In the genomic region with DNA sequence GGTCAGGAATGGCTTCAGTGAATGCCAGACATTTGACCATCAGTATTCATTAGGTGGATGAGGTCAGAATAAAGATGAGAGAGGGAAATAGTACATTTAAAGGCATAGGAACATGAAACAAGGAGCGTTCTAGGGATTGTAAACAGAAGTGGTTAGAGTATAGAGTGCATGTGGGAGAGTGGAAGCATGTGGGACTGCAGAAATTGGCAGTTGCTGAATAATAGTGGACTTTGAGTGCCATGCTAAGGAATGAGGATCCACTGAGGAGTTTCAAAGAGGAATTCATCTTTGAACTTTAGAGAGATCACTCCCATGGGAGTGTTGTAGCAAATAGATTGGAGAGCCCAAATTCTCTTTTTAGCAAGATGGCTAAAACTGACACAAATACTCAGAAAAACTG, we compare ENCODE assay signal across 18 cellular contexts. TPM values are rescaled to one million over a fixed set of nuclear protein-coding genes. Genes with fewer than 3 reads are reported as not detected.
DNase-seq lines count a peak whose midpoint lies in the region; ATAC-seq, FAIRE-seq and TF ChIP-seq lines count a peak whose summit lies in the region.
"Had no signal": no experiment of that assay in that cellular context is flagged by ENCODE, and none has a peak within 500 bp of the region (broad histone marks: within the 10 kb centered on the region; RNA-seq: fewer than 3 reads in every experiment).

No MANE protein-coding gene starts in this region.

- peaks cover 30% of the 10 kb centered on the region for H3K4me1 Mint-ChIP-seq in endodermal cell

- no peak overlapping the region for H3K4me3 Mint-ChIP-seq in endodermal cell
- H3K4me3 Mint-ChIP-seq: CD4-positive, CD25-positive, alpha-beta regulatory T cell had no signal

- DNase-seq in HepG2 (ENCODE audit: low spot score) (peak; percentile 53), right lobe of liver (no peak), endodermal cell (no peak), trophoblast cell (peak in 1 of 2 donors; percentile 67), NCI-H524 (lab: John Stamatoyannopoulos, UW) (no peak), body of pancreas (no peak)
- DNase-seq: AML-193; CD4-positive, CD25-positive, alpha-beta regulatory T cell; DMS79; KBM-7 had no signal

- no peak overlapping the region for H2AFZ ChIP-seq in HepG2 (ENCODE audit: low read length)
- H2AFZ ChIP-seq in trophoblast cell (ENCODE audit: insufficient read depth, low read length, poor library complexity): no peak overlapping the region

- no peak for TF ChIP-seq CTCF in HepG2 (CRISPR knock-in tag; IDR thresholded peaks at IDR 0.05)
- TF ChIP-seq CTCF in right lobe of liver (IDR thresholded peaks at IDR 0.05): no peak
- TF ChIP-seq CTCF in endodermal cell (conservative IDR thresholded peaks at IDR 0.05): no peak
- no peak for TF ChIP-seq CTCF in body of pancreas (IDR thresholded peaks at IDR 0.05)

- peaks cover 6% of the 10 kb centered on the region for H3K9me3 Mint-ChIP-seq in endodermal cell

- H2BK5ac ChIP-seq in trophoblast cell (ENCODE audit: low read depth, low read length, poor library complexity): no peak overlapping the region

- H3K27ac ChIP-seq in HepG2 (ENCODE audit: extremely low read length, insufficient read depth, low read length): no peak overlapping the region
- no peak overlapping the region for H3K27ac ChIP-seq in right lobe of liver
- H3K27ac ChIP-seq in endodermal cell (ENCODE audit: low read depth, low read length): no peak overlapping the region
- H3K27ac ChIP-seq in trophoblast cell (ENCODE audit: low read depth, low read length): no peak overlapping the region
- no peak overlapping the region for H3K27ac ChIP-seq in body of pancreas
- H3K27ac ChIP-seq: 22Rv1, BLaER1, HL-60 had no signal

- H3K4me3 ChIP-seq in HepG2 (replicated peaks in 1 of 3; ENCODE audit: insufficient read depth in 1 of 3, low read depth in 2 of 3, low read length in 3 of 3) (no peak overlapping the region), right lobe of liver (no peak overlapping the region), endodermal cell (ENCODE audit: low read length) (peak overlapping the region; percentile 64), trophoblast cell (ENCODE audit: low read depth, low read length) (no peak overlapping the region), body of pancreas (no peak overlapping the region)
- H3K4me3 ChIP-seq: BLaER1, GM12878 had no signal

- no peak overlapping the region for H3K9ac ChIP-seq in HepG2 (ENCODE audit: insufficient read depth, low read depth, low read length)
- H3K9ac ChIP-seq in endodermal cell (ENCODE audit: extremely low read depth, low read length, poor library complexity, severe bottlenecking): no peak overlapping the region
- no peak overlapping the region for H3K9ac ChIP-seq in trophoblast cell (ENCODE audit: low read length)
- H3K9ac ChIP-seq: BLaER1 had no signal

- peaks cover 31% of the 10 kb centered on the region for H4K20me1 ChIP-seq in HepG2 (ENCODE audit: insufficient read depth, low read length)

- FAIRE-seq in HepG2 (lab: Jason Lieb, UNC): no peak
- FAIRE-seq: GM12878, GM18507, H54 had no signal

- intact Hi-C loops in HepG2 (cut with micrococcal nuclease; ENCODE audit: unreplicated experiment): no loop called here
- intact Hi-C loops in right lobe of liver (cut with DNase I): no loop called here
- intact Hi-C loops in body of pancreas (cut with DNase I): no loop called here

- H3K18ac ChIP-seq in trophoblast cell (ENCODE audit: low read length): no peak overlapping the region

- H3K27ac Mint-ChIP-seq in endodermal cell: no peak overlapping the region
- H3K27ac Mint-ChIP-seq: CD4-positive, CD25-positive, alpha-beta regulatory T cell had no signal

- peaks cover 47% of the 10 kb centered on the region for H3K79me2 ChIP-seq in HepG2 (ENCODE audit: insufficient read depth, low read length)
- H3K79me2 ChIP-seq in trophoblast cell (ENCODE audit: control insufficient read depth, insufficient read depth, low read length, poor library complexity): no peaks in the 10 kb centered on the region

- no peaks in the 10 kb centered on the region for H3K9me3 ChIP-seq in HepG2 (ENCODE audit: low read length)
- H3K9me3 ChIP-seq in right lobe of liver: no peaks in the 10 kb centered on the region
- no peaks in the 10 kb centered on the region for H3K9me3 ChIP-seq in endodermal cell (ENCODE audit: control insufficient read depth, low read length)
- no peaks in the 10 kb centered on the region for H3K9me3 ChIP-seq in trophoblast cell (ENCODE audit: insufficient read depth, low read depth, low read length)
- H3K9me3 ChIP-seq in body of pancreas: no peaks in the 10 kb centered on the region

- no peak overlapping the region for H3K4ac ChIP-seq in trophoblast cell (ENCODE audit: low read depth, low read length)

- H4K91ac ChIP-seq in trophoblast cell (ENCODE audit: low read depth, low read length): no peak overlapping the region

- no peak overlapping the region for H4K8ac ChIP-seq in trophoblast cell (ENCODE audit: low read depth, low read length)

- H3K36me3 Mint-ChIP-seq in endodermal cell (ENCODE audit: low read depth): peaks cover 7% of the 10 kb centered on the region

- no peaks in the 10 kb centered on the region for H3K27me3 ChIP-seq in HepG2 (ENCODE audit: control insufficient read depth in 1 of 2, insufficient read depth in 2 of 2, low read length in 2 of 2)
- no peaks in the 10 kb centered on the region for H3K27me3 ChIP-seq in right lobe of liver
- H3K27me3 ChIP-seq in endodermal cell (ENCODE audit: control insufficient read depth, insufficient read depth, low read length, poor library complexity, severe bottlenecking): no peaks in the 10 kb centered on the region
- H3K27me3 ChIP-seq in trophoblast cell (ENCODE audit: insufficient read depth, low read length): no peaks in the 10 kb centered on the region
- no peaks in the 10 kb centered on the region for H3K27me3 ChIP-seq in body of pancreas
- H3K27me3 ChIP-seq: BLaER1 had no signal

- ATAC-seq in HepG2 (peak; percentile 86), right lobe of liver (no peak), GM19328 (IDR thresholded peaks at IDR 0.05; ENCODE audit: unreplicated experiment) (no peak), body of pancreas (no peak)
- ATAC-seq: GM12878 had no signal

- no peak overlapping the region for H2BK12ac ChIP-seq in trophoblast cell (ENCODE audit: low read length)

- in situ Hi-C loops in HepG2 (cut with HindIII; ENCODE audit: extremely low pct_ligation_motif_present, low pct_unique_long_range_greater_than_20kb): no loop called here

- H3K14ac ChIP-seq in trophoblast cell (ENCODE audit: low read length): no peak overlapping the region

- H3K36me3 ChIP-seq in HepG2 (replicated peaks in 1 of 2; ENCODE audit: control insufficient read depth in 1 of 2, insufficient read depth in 2 of 2, low read length in 2 of 2) (no peaks in the 10 kb centered on the region), right lobe of liver (no peaks in the 10 kb centered on the region), endodermal cell (ENCODE audit: control insufficient read depth, insufficient read depth, low read length) (no peaks in the 10 kb centered on the region), trophoblast cell (ENCODE audit: control insufficient read depth in 1 of 2, insufficient read depth in 2 of 2, low read length in 2 of 2) (no peaks in the 10 kb centered on the region), body of pancreas (replicated peaks in 1 of 2; ENCODE audit: insufficient read depth in 1 of 2, low read depth in 2 of 2) (no peaks in the 10 kb centered on the region)

- peak overlapping the region; percentile 95 for H3K23ac ChIP-seq in trophoblast cell (ENCODE audit: low read length)

- H2AK5ac ChIP-seq in trophoblast cell (ENCODE audit: low read length): no peak overlapping the region

- H3K79me1 ChIP-seq in trophoblast cell (ENCODE audit: low read length): no peaks in the 10 kb centered on the region

- BruUV-seq in HepG2 (replicated peaks; lab: Mats Ljungman, UMichigan): no TSS peak

- H3K4me2 ChIP-seq in HepG2 (ENCODE audit: low read depth, low read length): peak overlapping the region; percentile 32
- no peak overlapping the region for H3K4me2 ChIP-seq in trophoblast cell (ENCODE audit: low read length)
- H3K4me2 ChIP-seq: BLaER1 had no signal

- 28% methylated on average over 1 of the region's 1 CpG for WGBS in HepG2 (ENCODE audit: low lambda C conversion rate)
- 91% methylated on average over 1 of the region's 1 CpG for WGBS in right lobe of liver (ENCODE audit: insufficient coverage, low coverage, low lambda C conversion rate, missing lambda C conversion rate)
- 92 to 97% methylated on average over 1 of the region's 1 CpG for WGBS in endodermal cell (ENCODE audit: insufficient coverage in 1 of 2, insufficient read length in 1 of 2), 2 experiments
- no CpG with 5 or more reads among the region's 1 CpG for WGBS in trophoblast cell (ENCODE audit: extremely low coverage, insufficient coverage, insufficient read length)
- WGBS in body of pancreas, 2 donors: 83 to 95% methylated on average over 1 of the region's 1 CpG

- TF ChIP-seq POLR2A in HepG2 (IDR thresholded peaks at IDR 0.05; ENCODE audit: insufficient read depth in 1 of 2, low read depth in 2 of 2, low read length in 2 of 2) (no peak), right lobe of liver (IDR thresholded peaks at IDR 0.05) (no peak), body of pancreas (IDR thresholded peaks at IDR 0.05) (no peak)

- no peaks in the 10 kb centered on the region for H3K27me3 Mint-ChIP-seq in endodermal cell (ENCODE audit: insufficient read depth)
- H3K27me3 Mint-ChIP-seq: CD4-positive, CD25-positive, alpha-beta regulatory T cell had no signal

- POLR2A ChIA-PET in HepG2 (lab: Yijun Ruan, JAX): no interaction called here

- peaks cover 39% of the 10 kb centered on the region for H3K4me1 ChIP-seq in HepG2 (ENCODE audit: insufficient read depth, low read length)
- H3K4me1 ChIP-seq in right lobe of liver: peaks cover 0 to 18% (median 5%) of the 10 kb centered on the region in 4 donors
- H3K4me1 ChIP-seq in endodermal cell (ENCODE audit: control insufficient read depth, insufficient read depth, low read length): peaks cover 7% of the 10 kb centered on the region
- peaks cover 5 to 6% of the 10 kb centered on the region in 2 experiments for H3K4me1 ChIP-seq in trophoblast cell (ENCODE audit: control insufficient read depth in 1 of 2, insufficient read depth in 2 of 2, low read length in 2 of 2)
- H3K4me1 ChIP-seq in body of pancreas: peaks cover 30% of the 10 kb centered on the region
- H3K4me1 ChIP-seq: BLaER1 had no signal

- no peak for TF ChIP-seq RAD21 in HepG2 (CRISPR knock-in tag; IDR thresholded peaks at IDR 0.05)

- no peak overlapping the region for H2BK120ac ChIP-seq in trophoblast cell (ENCODE audit: insufficient read depth, low read length, poor library complexity)

- no peak for TF ChIP-seq EP300 in HepG2 (IDR thresholded peaks at IDR 0.05; ENCODE audit: low read depth in 2 of 2, low read length in 2 of 2)
- no peak for TF ChIP-seq EP300 in HepG2 (CRISPR knock-in tag; IDR thresholded peaks at IDR 0.05; ENCODE audit: borderline replicate concordance)

- H4K12ac ChIP-seq in trophoblast cell (ENCODE audit: low read depth, low read length): no peak overlapping the region

- CTCF ChIA-PET in HepG2 (lab: Yijun Ruan, JAX; ENCODE audit: low intra/inter-chr PET ratio, low total read pairs): no interaction called here

RNA-seq across cellular contexts. Expression of gene RNF169, which starts 7.9 kb away (rescaled TPM):
- total RNA-seq in HepG2 (2016; rRNA removed; fragmentation: Illumina TruSeq; extraction: Trizol): 14.2 and 17.0 TPM in 2 replicates
- 1.6 and 1.9 TPM in 2 replicates for total RNA-seq in HepG2 (2016; cell fraction: cytosol; rRNA removed; fragmentation: Illumina TruSeq; extraction: Trizol; ENCODE audit: low read depth)
- 14.0 and 15.8 TPM in 2 replicates for total RNA-seq in HepG2 (2016; cell fraction: insoluble cytoplasmic fraction; rRNA removed; fragmentation: Illumina TruSeq; extraction: Trizol)
- 6.1 and 6.8 TPM in 2 replicates for total RNA-seq in HepG2 (2016; cell fraction: membrane; rRNA removed; fragmentation: Illumina TruSeq; extraction: Trizol)
- total RNA-seq in HepG2 (2016; cell fraction: nucleus; rRNA removed; fragmentation: Illumina TruSeq; extraction: Trizol): 19.7 and 21.7 TPM in 2 replicates
- 4.8 and 5.3 TPM in 2 replicates for polyA plus RNA-seq in HepG2 (2011; rRNA removed)
- 2.3 and 3.3 TPM in 2 replicates for polyA plus RNA-seq in HepG2 (2011; cell fraction: cytosol; rRNA removed)
- polyA plus RNA-seq in HepG2 (2011; cell fraction: nucleus; rRNA removed): 6.3 and 7.5 TPM in 2 replicates
- polyA plus RNA-seq in HepG2 (2012): 5.4 and 6.4 TPM in 2 replicates
- polyA plus RNA-seq in HepG2 (2016; cell fraction: cytosol; fragmentation: Illumina TruSeq; extraction: Trizol; ENCODE audit: low read depth): 0.20 and 0.22 TPM in 2 replicates
- polyA plus RNA-seq in HepG2 (2016; cell fraction: insoluble cytoplasmic fraction; fragmentation: Illumina TruSeq; extraction: Trizol; ENCODE audit: low read depth): 6.0 and 6.8 TPM in 2 replicates
- polyA plus RNA-seq in HepG2 (2016; cell fraction: membrane; fragmentation: Illumina TruSeq; extraction: Trizol; ENCODE audit: low read depth): 0.93 and 1.1 TPM in 2 replicates
- 13.1 and 13.4 TPM in 2 replicates for polyA plus RNA-seq in HepG2 (2016; cell fraction: nucleus; fragmentation: Illumina TruSeq; extraction: Trizol; ENCODE audit: insufficient read depth, low read depth)
- 15.7 and 33.2 TPM in 2 replicates for polyA minus RNA-seq in HepG2 (2011; rRNA and poly(A)+ RNA removed; ENCODE audit: low replicate concordance)
- polyA minus RNA-seq in HepG2 (2011; cell fraction: cytosol; rRNA and poly(A)+ RNA removed): 12.7 and 13.5 TPM in 2 replicates
- 43.4 and 50.1 TPM in 2 replicates for polyA minus RNA-seq in HepG2 (2011; cell fraction: nucleus; rRNA and poly(A)+ RNA removed)
- total RNA-seq in right lobe of liver: 1 to 10 TPM; 4.7 to 7.7 (median 6.8) TPM
- total RNA-seq in endodermal cell: 10 to 100 TPM; 18.3 to 23.6 TPM
- polyA plus RNA-seq in endodermal cell (2013, experiment 1 of 2): 12.1 TPM
- 13.4 TPM for polyA plus RNA-seq in endodermal cell (2013, experiment 2 of 2)
- 4.2 and 4.6 TPM in 2 replicates for polyA plus RNA-seq in trophoblast cell (2013)
- total RNA-seq in body of pancreas: 10 to 100 TPM; 10.2 to 15.0 TPM

RNA-seq across cellular contexts. Expression of gene CHRDL2, which starts 25.3 kb away (rescaled TPM):
- not detected in 2 replicates for total RNA-seq in HepG2 (2016; rRNA removed; fragmentation: Illumina TruSeq; extraction: Trizol)
- total RNA-seq in HepG2 (2016; cell fraction: cytosol; rRNA removed; fragmentation: Illumina TruSeq; extraction: Trizol; ENCODE audit: low read depth): not detected in 2 replicates
- not detected in 2 replicates for total RNA-seq in HepG2 (2016; cell fraction: insoluble cytoplasmic fraction; rRNA removed; fragmentation: Illumina TruSeq; extraction: Trizol)
- not detected in 2 replicates for total RNA-seq in HepG2 (2016; cell fraction: membrane; rRNA removed; fragmentation: Illumina TruSeq; extraction: Trizol)
- not detected in 2 replicates for total RNA-seq in HepG2 (2016; cell fraction: nucleus; rRNA removed; fragmentation: Illumina TruSeq; extraction: Trizol)
- polyA plus RNA-seq in HepG2 (2011; rRNA removed): 0.04 TPM in 1 of 2 replicates, not detected in the other
- polyA plus RNA-seq in HepG2 (2011; cell fraction: cytosol; rRNA removed): 0.07 TPM in 1 of 2 replicates, not detected in the other
- 0.16 and 0.34 TPM in 2 replicates for polyA plus RNA-seq in HepG2 (2011; cell fraction: nucleus; rRNA removed)
- 0.17 and 1.2 TPM in 2 replicates for polyA plus RNA-seq in HepG2 (2012)
- polyA plus RNA-seq in HepG2 (2016; cell fraction: cytosol; fragmentation: Illumina TruSeq; extraction: Trizol; ENCODE audit: low read depth): 0.20 and 0.28 TPM in 2 replicates
- polyA plus RNA-seq in HepG2 (2016; cell fraction: insoluble cytoplasmic fraction; fragmentation: Illumina TruSeq; extraction: Trizol; ENCODE audit: low read depth): 0.41 TPM in 1 of 2 replicates, not detected in the other
- polyA plus RNA-seq in HepG2 (2016; cell fraction: membrane; fragmentation: Illumina TruSeq; extraction: Trizol; ENCODE audit: low read depth): 0.17 TPM in 1 of 2 replicates, not detected in the other
- polyA plus RNA-seq in HepG2 (2016; cell fraction: nucleus; fragmentation: Illumina TruSeq; extraction: Trizol; ENCODE audit: insufficient read depth, low read depth): 0.27 and 0.37 TPM in 2 replicates
- 0.20 and 1.1 TPM in 2 replicates for polyA minus RNA-seq in HepG2 (2011; rRNA and poly(A)+ RNA removed; ENCODE audit: low replicate concordance)
- polyA minus RNA-seq in HepG2 (2011; cell fraction: cytosol; rRNA and poly(A)+ RNA removed): not detected in 2 replicates
- not detected in 2 replicates for polyA minus RNA-seq in HepG2 (2011; cell fraction: nucleus; rRNA and poly(A)+ RNA removed)
- total RNA-seq in right lobe of liver: 10 to 100 TPM in 5 of 6 experiments, 1 to 10 TPM in 1; 2.9 to 41.4 (median 23.9) TPM
- total RNA-seq in endodermal cell: 1 to 10 TPM in 1 of 2 donors, under 1 TPM in 1; 0.44 to 1.2 TPM
- polyA plus RNA-seq in endodermal cell (2013, experiment 1 of 2): 0.53 TPM
- 0.33 TPM for polyA plus RNA-seq in endodermal cell (2013, experiment 2 of 2)
- polyA plus RNA-seq in trophoblast cell (2013): not detected in 2 replicates
- total RNA-seq in body of pancreas: not detected
- total RNA-seq: CD4-positive, CD25-positive, alpha-beta regulatory T cell; G401; GM12878 had no signal
- polyA plus RNA-seq: CD4-positive, CD25-positive, alpha-beta regulatory T cell; GM12878 had no signal
